ENCODE assay signal across 10 cellular contexts in the genomic region with DNA sequence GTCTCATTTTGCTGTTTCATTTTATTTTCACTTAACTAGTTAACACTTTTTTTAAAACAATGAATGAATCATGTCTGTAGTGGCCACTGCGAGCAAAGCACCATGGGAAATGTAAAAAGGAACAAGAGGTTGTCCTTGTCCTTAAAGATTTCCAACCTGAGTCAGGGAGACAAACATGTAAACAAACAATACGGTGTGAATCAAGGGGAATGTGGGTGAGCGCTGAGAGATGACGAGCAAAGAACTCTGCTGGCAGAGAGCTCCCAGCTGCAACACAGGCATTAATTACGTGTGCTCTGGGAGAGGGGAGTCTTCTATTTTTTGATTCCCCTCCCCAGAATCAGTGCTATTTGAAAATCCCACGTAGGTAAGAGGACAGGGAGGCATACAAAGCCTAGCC.
DNase-seq lines count a peak whose midpoint lies in the region; ATAC-seq, FAIRE-seq and TF ChIP-seq lines count a peak whose summit lies in the region.
"Had no signal": no experiment of that assay in that cellular context is flagged by ENCODE, and none has a peak within 500 bp of the region (broad histone marks: within the 10 kb centered on the region; RNA-seq: fewer than 3 reads in every experiment).

No MANE protein-coding gene starts in this region.

- H3K79me1 ChIP-seq in neuronal stem cell (ENCODE audit: low read depth, low read length), result no peaks in the 10 kb centered on the region

- H3K27me3 ChIP-seq in mammary epithelial cell (ENCODE audit: insufficient read depth, low read length) (no peaks in the 10 kb centered on the region), body of pancreas (no peaks in the 10 kb centered on the region), HepG2 (ENCODE audit: control insufficient read depth in 1 of 2, insufficient read depth in 2 of 2, low read length in 2 of 2) (no peaks in the 10 kb centered on the region), vagina (no peaks in the 10 kb centered on the region), neuronal stem cell (ENCODE audit: control insufficient read depth in 3 of 3, insufficient read depth in 3 of 3, low read depth in 1 of 3, low read length in 3 of 3) (no peaks in the 10 kb centered on the region)

- WGBS in mammary epithelial cell (ENCODE audit: low coverage, missing lambda C conversion rate), result 86% methylated on average over 6 of the region's 6 CpGs
- WGBS in body of pancreas, 2 donors, result 12 to 26% methylated on average over 6 of the region's 6 CpGs
- WGBS in HepG2 (ENCODE audit: low lambda C conversion rate), result 46% methylated on average over 6 of the region's 6 CpGs
- no CpG with 5 or more reads among the region's 6 CpGs for WGBS in neuronal stem cell (ENCODE audit: extremely low coverage in 2 of 2, insufficient read length in 2 of 2, insufficient replicate concordance in 1 of 2), 2 donors

- no peaks in the 10 kb centered on the region for H3K9me3 Mint-ChIP-seq in MCF 10A (ENCODE audit: unreplicated experiment)

- TF ChIP-seq CTCF in MCF 10A (IDR thresholded peaks at IDR 0.05; ENCODE audit: unreplicated experiment) (no peak), mammary epithelial cell (conservative IDR thresholded peaks at IDR 0.05 in 1 of 2, IDR thresholded peaks at IDR 0.05 in 1 of 2; ENCODE audit: extremely low read depth in 1 of 2, insufficient read depth in 1 of 2, low read depth in 1 of 2, low read length in 2 of 2) (no peak), body of pancreas (IDR thresholded peaks at IDR 0.05) (no peak), HepG2 (CRISPR knock-in tag; IDR thresholded peaks at IDR 0.05) (no peak), vagina (IDR thresholded peaks at IDR 0.05) (no peak)

- H2BK15ac ChIP-seq in neuronal stem cell (ENCODE audit: low read length), result no peak overlapping the region

- H3K27ac Mint-ChIP-seq in MCF 10A (ENCODE audit: low read depth, unreplicated experiment), result peak overlapping the region; percentile 85

- no peak for FAIRE-seq in HepG2 (lab: Jason Lieb, UNC)

- no peak overlapping the region for H4K8ac ChIP-seq in neuronal stem cell (ENCODE audit: low read depth, low read length)

- peaks cover 2% of the 10 kb centered on the region for H3K79me2 ChIP-seq in mammary epithelial cell (ENCODE audit: insufficient read depth, low read length)
- H3K79me2 ChIP-seq in HepG2 (ENCODE audit: insufficient read depth, low read length), result peaks cover 31% of the 10 kb centered on the region

- POLR2A ChIA-PET in MCF 10A (lab: Yijun Ruan, JAX) (interaction anchor here (0.7 to 2.1 kb wide), 12 partner anchors 9 to 197 kb away, joined by 3 to 16 read pairs (median 4); partner anchors contain the start of gene ATXN1), HepG2 (lab: Yijun Ruan, JAX) (no interaction called here)

- no peak overlapping the region for H3K4me3 ChIP-seq in mammary epithelial cell (replicated peaks in 1 of 3; ENCODE audit: insufficient read depth in 1 of 3, low read depth in 2 of 3, low read length in 3 of 3)
- H3K4me3 ChIP-seq in body of pancreas, result no peak overlapping the region
- no peak overlapping the region for H3K4me3 ChIP-seq in HepG2 (replicated peaks in 1 of 3; ENCODE audit: insufficient read depth in 1 of 3, low read depth in 2 of 3, low read length in 3 of 3)
- H3K4me3 ChIP-seq in vagina, result no peak overlapping the region
- no peak overlapping the region for H3K4me3 ChIP-seq in neuronal stem cell (ENCODE audit: low read length in 2 of 2)

- DNase-seq in MCF 10A (ENCODE audit: unreplicated experiment) (peak; percentile 61), mammary epithelial cell (no peak), body of pancreas (peak; percentile 19 to 43 (median 40)), HepG2 (ENCODE audit: low spot score) (peak; percentile 31), vagina (ENCODE audit: extremely low spot score in 2 of 2) (no peak), superior temporal gyrus (ENCODE audit: extremely low spot score) (no peak), neuronal stem cell (ENCODE audit: low spot score) (no peak)
- DNase-seq in activated CD4-positive, alpha-beta T cell treated with anti-CD3 and anti-CD28 coated beads, Interleukin-2, amount 50 U/mL, for 48 hours, result no peak
- DNase-seq: NCI-H146 had no signal

- ATAC-seq in body of pancreas (peak; percentile 74), HepG2 (no peak; the same call in 2 of the 3 replicates)

- intact Hi-C loops in MCF 10A (cut with micrococcal nuclease) (no loop called here), mammary epithelial cell (cut with micrococcal nuclease) (no loop called here), body of pancreas (cut with DNase I) (no loop called here), HepG2 (cut with micrococcal nuclease; ENCODE audit: unreplicated experiment) (no loop called here), vagina (cut with DNase I) (no loop called here)

- no peaks in the 10 kb centered on the region for H4K20me1 ChIP-seq in mammary epithelial cell (ENCODE audit: insufficient read depth, low read length)
- no peaks in the 10 kb centered on the region for H4K20me1 ChIP-seq in HepG2 (ENCODE audit: insufficient read depth, low read length)

- no peaks in the 10 kb centered on the region for H3K36me3 ChIP-seq in mammary epithelial cell (ENCODE audit: insufficient read depth, low read length)
- no peaks in the 10 kb centered on the region for H3K36me3 ChIP-seq in body of pancreas (replicated peaks in 1 of 2; ENCODE audit: insufficient read depth in 1 of 2, low read depth in 2 of 2)
- no peaks in the 10 kb centered on the region for H3K36me3 ChIP-seq in HepG2 (replicated peaks in 1 of 2; ENCODE audit: control insufficient read depth in 1 of 2, insufficient read depth in 2 of 2, low read length in 2 of 2)
- no peaks in the 10 kb centered on the region for H3K36me3 ChIP-seq in vagina
- H3K36me3 ChIP-seq in neuronal stem cell (replicated peaks in 1 of 2; ENCODE audit: control insufficient read depth in 2 of 2, insufficient read depth in 2 of 2, low read length in 2 of 2), result no peaks in the 10 kb centered on the region

- dilution Hi-C loops in mammary epithelial cell (cut with HindIII; ENCODE audit: low sequenced_read_pairs), result no loop called here

- H2BK120ac ChIP-seq in neuronal stem cell (ENCODE audit: low read depth, low read length), result no peak overlapping the region

- in situ Hi-C loops in mammary epithelial cell (cut with MboI; ENCODE audit: low sequenced_read_pairs in 2 of 2) (no loop called here), HepG2 (cut with HindIII; ENCODE audit: extremely low pct_ligation_motif_present, low pct_unique_long_range_greater_than_20kb) (no loop called here)

- peaks cover 34% of the 10 kb centered on the region for H3K4me1 Mint-ChIP-seq in MCF 10A (ENCODE audit: insufficient read depth, unreplicated experiment)

- no peak for TF ChIP-seq POLR2A in body of pancreas (IDR thresholded peaks at IDR 0.05)
- TF ChIP-seq POLR2A in HepG2 (IDR thresholded peaks at IDR 0.05; ENCODE audit: insufficient read depth in 1 of 2, low read depth in 2 of 2, low read length in 2 of 2), result no peak
- TF ChIP-seq POLR2A in vagina (IDR thresholded peaks at IDR 0.05), result no peak

- no peak overlapping the region for H2AK5ac ChIP-seq in neuronal stem cell (ENCODE audit: low read depth, low read length)

- H3K23ac ChIP-seq in neuronal stem cell (ENCODE audit: low read depth, low read length, poor library complexity), result no peak overlapping the region

- no peak overlapping the region for H3K14ac ChIP-seq in neuronal stem cell (ENCODE audit: low read length)

- H2BK12ac ChIP-seq in neuronal stem cell (ENCODE audit: low read length), result no peak overlapping the region

- peak overlapping the region; percentile 24 for H3K4me3 Mint-ChIP-seq in MCF 10A (ENCODE audit: unreplicated experiment)

- H3K4ac ChIP-seq in neuronal stem cell (ENCODE audit: low read length), result no peak overlapping the region

- no peak overlapping the region for H3K18ac ChIP-seq in neuronal stem cell (ENCODE audit: low read length)

- H3K4me1 ChIP-seq in mammary epithelial cell (ENCODE audit: insufficient read depth, low read length) (peaks cover 13% of the 10 kb centered on the region), body of pancreas (peaks cover 26% of the 10 kb centered on the region), HepG2 (ENCODE audit: insufficient read depth, low read length) (peaks cover 76% of the 10 kb centered on the region), vagina (peaks cover 67% of the 10 kb centered on the region), neuronal stem cell (ENCODE audit: control insufficient read depth in 2 of 2, insufficient read depth in 1 of 2, low read depth in 1 of 2, low read length in 2 of 2) (peaks cover 3 to 9% of the 10 kb centered on the region in 2 donors)

- CTCF ChIA-PET in MCF 10A (lab: Yijun Ruan, JAX) (no interaction called here), mammary epithelial cell (lab: Charles Lee; ENCODE audit: low non-redundant PET) (no interaction called here), HepG2 (lab: Yijun Ruan, JAX; ENCODE audit: low intra/inter-chr PET ratio, low total read pairs) (no interaction called here)

- H3K9ac ChIP-seq in mammary epithelial cell (ENCODE audit: insufficient read depth, low read length) (no peak overlapping the region), HepG2 (ENCODE audit: insufficient read depth, low read depth, low read length) (no peak overlapping the region), neuronal stem cell (ENCODE audit: low read depth, low read length, poor library complexity) (no peak overlapping the region)

- H2AFZ ChIP-seq in mammary epithelial cell (ENCODE audit: low read depth, low read length) (no peak overlapping the region), HepG2 (ENCODE audit: low read length) (no peak overlapping the region), neuronal stem cell (ENCODE audit: low read length) (no peak overlapping the region)

- no peak overlapping the region for H2BK5ac ChIP-seq in neuronal stem cell (ENCODE audit: low read length)

- H3K4me2 ChIP-seq in mammary epithelial cell (ENCODE audit: insufficient read depth, low read depth, low read length), result no peak overlapping the region
- peak overlapping the region; percentile 43 for H3K4me2 ChIP-seq in HepG2 (ENCODE audit: low read depth, low read length)
- H3K4me2 ChIP-seq in neuronal stem cell (ENCODE audit: insufficient read depth, low read length, poor library complexity, severe bottlenecking), result no peak overlapping the region

- H3K27ac ChIP-seq in mammary epithelial cell (ENCODE audit: insufficient read depth, low read depth, low read length) (no peak overlapping the region), body of pancreas (peak overlapping the region in 2 of 4 donors; percentile 27 to 35), HepG2 (ENCODE audit: extremely low read length, insufficient read depth, low read length) (peak overlapping the region; percentile 30), vagina (peak overlapping the region; percentile 21), neuronal stem cell (replicated peaks; ENCODE audit: low read length) (no peak overlapping the region)
- H3K27ac ChIP-seq: C4-2B had no signal

- H3K9me3 ChIP-seq in mammary epithelial cell (replicated peaks; ENCODE audit: insufficient read depth, low read length) (no peaks in the 10 kb centered on the region), body of pancreas (no peaks in the 10 kb centered on the region), HepG2 (ENCODE audit: low read length) (no peaks in the 10 kb centered on the region), vagina (no peaks in the 10 kb centered on the region), neuronal stem cell (replicated peaks in 1 of 2; ENCODE audit: control insufficient read depth in 2 of 2, insufficient read depth in 1 of 2, low read depth in 1 of 2, low read length in 2 of 2) (no peaks in the 10 kb centered on the region)

- no peak for TF ChIP-seq RAD21 in HepG2 (CRISPR knock-in tag; IDR thresholded peaks at IDR 0.05)

- no peak overlapping the region for H4K91ac ChIP-seq in neuronal stem cell (ENCODE audit: low read depth, low read length, poor library complexity)

- peaks cover 6% of the 10 kb centered on the region for H3K36me3 Mint-ChIP-seq in MCF 10A (ENCODE audit: insufficient read depth, unreplicated experiment)

- TF ChIP-seq EP300 in HepG2 (IDR thresholded peaks at IDR 0.05; ENCODE audit: low read depth in 2 of 2, low read length in 2 of 2), result peak in 1 of 2 experiments; percentile 34; a peak in 1 of 4 replicates
- no peak for TF ChIP-seq EP300 in HepG2 (CRISPR knock-in tag; IDR thresholded peaks at IDR 0.05; ENCODE audit: borderline replicate concordance)

- no peaks in the 10 kb centered on the region for H3K27me3 Mint-ChIP-seq in MCF 10A (ENCODE audit: insufficient read depth, unreplicated experiment)

- BruUV-seq in MCF 10A (replicated peaks; lab: Mats Ljungman, UMichigan) (no TSS peak), mammary epithelial cell (replicated peaks; lab: Mats Ljungman, UMichigan) (no TSS peak), HepG2 (replicated peaks; lab: Mats Ljungman, UMichigan) (no TSS peak)

Comparison
In these comparisons a context has a peak if more than half of its experiments do, and no peak if none do; other contexts are left out.
1. DNase-seq: peak in MCF 10A (single experiment), body of pancreas (4 of 4) and HepG2 (single experiment); none in mammary epithelial cell (single experiment), vagina (0 of 2), superior temporal gyrus (single experiment), activated CD4-positive, alpha-beta T cell treated with anti-CD3 and anti-CD28 coated beads, Interleukin-2, amount 50 U/mL, for 48 hours (0 of 2) and neuronal stem cell (single experiment).
2. H3K27ac ChIP-seq: peak in HepG2 (single experiment) and vagina (single experiment); none in mammary epithelial cell (single experiment) and neuronal stem cell (single experiment).